Comparison of ENCODE assay signal across 26 cellular contexts in the genomic region with DNA sequence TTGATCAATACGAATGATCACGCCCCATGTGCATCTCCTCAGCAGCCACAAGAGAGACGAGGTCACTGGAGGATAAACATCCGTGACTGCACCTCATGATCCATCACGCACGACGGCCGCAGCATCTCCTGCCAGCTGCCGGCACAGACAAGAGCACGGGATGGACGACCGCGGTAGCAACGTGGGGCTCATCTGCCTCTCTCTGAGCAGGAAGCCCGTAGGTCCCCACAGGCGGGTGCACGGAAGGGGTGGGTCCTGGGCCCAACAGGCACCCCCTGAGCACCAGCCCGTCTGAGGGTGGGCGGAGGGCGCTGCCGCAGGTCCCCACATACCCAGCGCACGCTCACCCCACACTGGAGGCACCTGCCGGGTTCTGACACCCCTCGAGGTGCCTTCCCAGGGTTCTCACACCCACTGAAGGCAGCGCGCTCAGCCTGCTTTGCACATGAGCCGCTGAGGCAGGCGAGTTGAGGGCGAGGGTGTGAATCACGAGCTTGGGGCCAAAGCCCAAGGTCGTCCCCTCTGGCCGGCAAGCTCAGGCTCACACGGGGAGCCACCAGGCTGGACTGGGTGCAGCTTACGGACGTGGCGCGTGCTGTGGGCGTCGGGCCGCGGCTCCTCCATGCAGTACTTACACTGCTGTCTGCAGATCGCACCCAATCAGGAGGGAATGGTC. TPM values are rescaled to one million over a fixed set of nuclear protein-coding genes. Genes with fewer than 3 reads are reported as not detected.
"Had no signal": no experiment of that assay in that cellular context is flagged by ENCODE, and none has a peak within 500 bp of the region (broad histone marks: within the 10 kb centered on the region; RNA-seq: fewer than 3 reads in every experiment).

No MANE protein-coding gene starts in this region.

- H3K9ac ChIP-seq: neural progenitor cell, parathyroid adenoma had no signal

- FAIRE-seq: keratinocyte had no signal

- H3K27ac ChIP-seq: epithelial cell of prostate, esophagus muscularis mucosa, gastroesophageal sphincter, left ventricle myocardium inferior, lower lobe of right lung, neural progenitor cell, parathyroid adenoma, prostate gland, spleen, tibial artery, upper lobe of left lung, uterus had no signal

- H3K9me3 ChIP-seq: esophagus muscularis mucosa, gastroesophageal sphincter, left ventricle myocardium inferior, lower lobe of right lung, prostate gland, spleen, tibial artery, upper lobe of left lung, uterus had no signal

- H3K4me2 ChIP-seq: neural progenitor cell had no signal

- H3K4me3 ChIP-seq: esophagus muscularis mucosa, gastroesophageal sphincter, left ventricle myocardium inferior, lower lobe of right lung, neural progenitor cell, prostate gland, spleen, tibial artery, upper lobe of left lung, uterus had no signal

- H3K36me3 ChIP-seq: esophagus muscularis mucosa, gastroesophageal sphincter, left ventricle myocardium inferior, lower lobe of right lung, neural progenitor cell, prostate gland, spleen, tibial artery, upper lobe of left lung, uterus had no signal

- H3K27me3 ChIP-seq: neural progenitor cell, upper lobe of left lung, uterus had no signal

- DNase-seq: effector memory CD8-positive, alpha-beta T cell; foreskin fibroblast; immature natural killer cell; left cardiac atrium; left ventricle myocardium inferior; lower lobe of right lung; natural killer cell; stimulated activated CD4-positive, alpha-beta T cell treated with anti-CD3 and anti-CD28 coated beads, Interleukin-15, amount 100 ng/mL, for 24 hours; stimulated activated CD4-positive, alpha-beta T cell treated with anti-CD3 and anti-CD28 coated beads, Interleukin-1b, Interleukin-23, amount 100 ng/mL, for 48 hours; stimulated activated CD4-positive, alpha-beta T cell treated with anti-CD3 and anti-CD28 coated beads, Interleukin-4, amount 100 ng/mL, for 24 hours; tibial artery; uterus had no signal

RNA-seq across cellular contexts. Expression of gene CDH15, which starts 12.2 kb away (rescaled TPM):
- total RNA-seq: left ventricle myocardium inferior, omental fat pad, renal cortical epithelial cell had no signal
- polyA plus RNA-seq: immature natural killer cell, keratinocyte had no signal

RNA-seq across cellular contexts. Expression of gene SLC22A31, which starts 41.0 kb away (rescaled TPM):
- total RNA-seq: gastroesophageal sphincter, left ventricle myocardium inferior, myocyte, omental fat pad, renal cortical epithelial cell, skeletal muscle tissue, temporal lobe, uterus had no signal
- polyA plus RNA-seq: immature natural killer cell, keratinocyte had no signal
